1 cellular context compared by ENCODE assay signal in the genomic region with DNA sequence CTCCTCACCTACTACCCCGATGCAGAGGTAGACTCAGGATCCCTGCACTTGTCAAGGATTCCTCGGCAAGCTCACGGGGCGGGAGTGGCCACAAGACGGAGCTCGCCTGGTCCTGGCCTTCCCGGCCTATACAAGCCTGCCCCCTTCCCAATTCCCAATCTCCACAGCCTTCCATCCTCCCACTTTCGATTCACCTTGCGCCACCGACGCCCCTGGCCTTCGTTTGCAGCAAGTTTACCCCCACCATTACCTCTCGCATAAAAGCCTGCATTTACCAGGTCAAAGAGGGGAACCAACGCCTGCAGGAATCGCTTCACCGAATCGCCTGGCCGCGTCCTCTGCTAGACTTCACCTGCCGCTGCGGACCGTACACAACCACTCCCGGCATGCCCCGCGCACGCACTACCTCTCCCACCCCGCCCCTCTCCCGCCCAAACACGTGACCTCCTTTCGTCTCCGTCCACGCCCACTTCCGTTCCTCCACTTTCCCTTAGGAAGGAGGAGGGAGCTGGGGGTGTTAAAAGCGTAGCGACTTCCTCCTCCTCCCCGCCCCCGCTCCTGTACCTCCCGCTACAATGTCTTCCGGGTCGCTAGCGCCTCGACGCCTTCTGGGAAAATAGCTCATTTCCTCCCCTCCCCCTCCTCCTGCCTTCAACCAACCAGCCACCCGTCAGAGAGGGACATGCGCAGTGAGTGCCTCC.
TF ChIP-seq lines count a peak whose summit lies in the region.

Gene ORC4 (minus strand): TSS at position 380 of the 701 bp plus-strand sequence. CDS start 44,779 bp downstream, outside the sequence.

TF ChIP-seq in WTC11, 78 proteins besides CTCF, POLR2A, EP300 and RAD21 (continued from another document):
- TF ChIP-seq, protein P1, sequence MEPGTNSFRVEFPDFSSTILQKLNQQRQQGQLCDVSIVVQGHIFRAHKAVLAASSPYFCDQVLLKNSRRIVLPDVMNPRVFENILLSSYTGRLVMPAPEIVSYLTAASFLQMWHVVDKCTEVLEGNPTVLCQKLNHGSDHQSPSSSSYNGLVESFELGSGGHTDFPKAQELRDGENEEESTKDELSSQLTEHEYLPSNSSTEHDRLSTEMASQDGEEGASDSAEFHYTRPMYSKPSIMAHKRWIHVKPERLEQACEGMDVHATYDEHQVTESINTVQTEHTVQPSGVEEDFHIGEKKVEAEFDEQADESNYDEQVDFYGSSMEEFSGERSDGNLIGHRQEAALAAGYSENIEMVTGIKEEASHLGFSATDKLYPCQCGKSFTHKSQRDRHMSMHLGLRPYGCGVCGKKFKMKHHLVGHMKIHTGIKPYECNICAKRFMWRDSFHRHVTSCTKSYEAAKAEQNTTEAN (CRISPR knock-in tag; IDR thresholded peaks at IDR 0.05), result peak; percentile 78; the same call in 1 of the 2 replicates
- TF ChIP-seq SP1 (CRISPR knock-in tag; conservative IDR thresholded peaks at IDR 0.05) (peak; percentile 86), NFE2L1 (CRISPR knock-in tag; IDR thresholded peaks at IDR 0.05) (peak; percentile 88; the same call in 1 of the 2 replicates), ZNF138 (CRISPR knock-in tag; conservative IDR thresholded peaks at IDR 0.05) (no peak), FOXK1 (CRISPR knock-in tag; IDR thresholded peaks at IDR 0.05) (peak; percentile 90; the same call in 1 of the 2 replicates), FOXP4 (CRISPR knock-in tag; IDR thresholded peaks at IDR 0.05) (peak; percentile 74; the same call in 1 of the 2 replicates)
- TF ChIP-seq, protein P2, sequence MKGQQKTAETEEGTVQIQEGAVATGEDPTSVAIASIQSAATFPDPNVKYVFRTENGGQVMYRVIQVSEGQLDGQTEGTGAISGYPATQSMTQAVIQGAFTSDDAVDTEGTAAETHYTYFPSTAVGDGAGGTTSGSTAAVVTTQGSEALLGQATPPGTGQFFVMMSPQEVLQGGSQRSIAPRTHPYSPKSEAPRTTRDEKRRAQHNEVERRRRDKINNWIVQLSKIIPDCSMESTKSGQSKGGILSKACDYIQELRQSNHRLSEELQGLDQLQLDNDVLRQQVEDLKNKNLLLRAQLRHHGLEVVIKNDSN (CRISPR knock-in tag; IDR thresholded peaks at IDR 0.05), result peak; percentile 90
